18 cellular contexts compared by ENCODE assay signal in the genomic region with DNA sequence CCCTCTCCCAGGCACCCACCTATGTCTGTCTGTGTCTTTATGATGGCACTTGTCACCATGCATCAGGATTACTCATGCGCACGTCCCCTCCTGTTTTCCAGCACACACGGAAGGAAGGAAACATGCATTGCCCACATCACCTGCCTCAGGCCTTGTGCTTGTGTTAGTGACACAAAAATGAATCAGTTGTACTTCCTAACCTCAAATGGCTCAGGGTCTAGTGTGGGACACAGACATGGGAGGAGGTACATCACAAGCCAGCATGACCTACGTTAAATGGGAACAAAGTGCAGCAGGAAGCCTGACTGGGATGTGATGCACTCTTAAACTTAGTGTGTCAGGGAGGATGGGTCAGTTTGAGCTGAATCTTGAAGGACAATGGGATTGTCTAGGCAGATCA.
DNase-seq lines count a peak whose midpoint lies in the region; ATAC-seq and TF ChIP-seq lines count a peak whose summit lies in the region.
"Had no signal": no experiment of that assay in that cellular context is flagged by ENCODE, and none has a peak within 500 bp of the region (broad histone marks: within the 10 kb centered on the region; RNA-seq: fewer than 3 reads in every experiment).

No MANE protein-coding gene starts in this region.

- no peaks in the 10 kb centered on the region for H3K79me2 ChIP-seq in PC-3 (ENCODE audit: low read length)

- DNase-seq in Daoy (ENCODE audit: low read depth) (peak; percentile 12), PC-3 (peak; percentile 92), foreskin keratinocyte (peak in 1 of 2 donors; percentile 22), renal cortical epithelial cell (ENCODE audit: low read depth) (peak; percentile 24), DMS 273 treated with DMSO at 0.1 percent for 48 hours (lab: John Stamatoyannopoulos, UW) (no peak), mesothelial cell of epicardium (ENCODE audit: low spot score in 2 of 2, unreplicated experiment in 2 of 2) (no peak)
- DNase-seq: DMS79, GM23248, MV-4-11, NCI-H1105 treated with DMSO at 0.1 percent for 48 hours, NCI-H2081, NCI-H446, NCI-H526, Right ventricle myocardium superior had no signal

- H3K4me1 ChIP-seq in PC-3 (ENCODE audit: insufficient read depth, low read length) (peaks cover 50% of the 10 kb centered on the region), foreskin keratinocyte (peaks cover 11% of the 10 kb centered on the region)
- H3K4me1 ChIP-seq: HAP-1 had no signal

- H3K4me3 ChIP-seq in PC-3 (ENCODE audit: low read length) = no peak overlapping the region
- H3K4me3 ChIP-seq: GM23248, HAP-1 had no signal

- no peaks in the 10 kb centered on the region for H3K9me3 ChIP-seq in PC-3 (ENCODE audit: low read length)
- H3K9me3 ChIP-seq: BE2C, HAP-1 had no signal

- peaks cover 55% of the 10 kb centered on the region for H3K4me1 Mint-ChIP-seq in mesothelial cell of epicardium
- H3K4me1 Mint-ChIP-seq: IgD-negative memory B cell had no signal

- H3K36me3 ChIP-seq in PC-3 (ENCODE audit: low read depth, low read length) = no peaks in the 10 kb centered on the region
- H3K36me3 ChIP-seq: BE2C, HAP-1 had no signal

- no peaks in the 10 kb centered on the region for H3F3A ChIP-seq in PC-3 (ENCODE audit: low read length, unreplicated experiment)

- peaks cover 26% of the 10 kb centered on the region for H3K27me3 Mint-ChIP-seq in mesothelial cell of epicardium (ENCODE audit: low read depth)
- H3K27me3 Mint-ChIP-seq: IgD-negative memory B cell had no signal

- H3K27ac Mint-ChIP-seq in mesothelial cell of epicardium = no peak overlapping the region
- H3K27ac Mint-ChIP-seq: IgD-negative memory B cell had no signal

- H4K20me1 ChIP-seq in PC-3 (ENCODE audit: low read length) = no peaks in the 10 kb centered on the region

- H3K27me3 ChIP-seq in PC-3 (ENCODE audit: low read length) (no peaks in the 10 kb centered on the region), foreskin keratinocyte (no peaks in the 10 kb centered on the region)
- H3K27me3 ChIP-seq: BE2C had no signal

- POLR2A ChIA-PET in PC-3 (lab: Charles Lee; ENCODE audit: unreplicated experiment) = interaction anchor here (1.0 kb wide), 1 partner anchor 36 kb away, joined by 5 read pairs; no protein-coding TSS in a partner anchor

- H3K27ac ChIP-seq in PC-3 (ENCODE audit: low read length) = peak overlapping the region; percentile 94
- H3K27ac ChIP-seq in foreskin keratinocyte = no peak overlapping the region
- H3K27ac ChIP-seq: GM23248 had no signal

- H3K36me3 Mint-ChIP-seq in mesothelial cell of epicardium = no peaks in the 10 kb centered on the region
- H3K36me3 Mint-ChIP-seq: IgD-negative memory B cell had no signal

- no peak overlapping the region for H2AFZ ChIP-seq in PC-3 (ENCODE audit: low read length)
- H2AFZ ChIP-seq: GM23248 had no signal

- no TSS peak for BruUV-seq in PC-3 (replicated peaks; lab: Mats Ljungman, UMichigan)

- no peak overlapping the region for H3K4me3 Mint-ChIP-seq in mesothelial cell of epicardium
- H3K4me3 Mint-ChIP-seq: IgD-negative memory B cell had no signal

- CTCF ChIA-PET in PC-3 (lab: Charles Lee) = interaction anchor here (1.0 kb wide), 1 partner anchor 127 kb away, joined by 11 read pairs; the partner anchor contains the start of gene TRABD2B

- intact Hi-C loops in PC-3 (cut with micrococcal nuclease) = loop anchor here (1.0 kb wide), 2 partner anchors 24 to 57 kb away; no protein-coding TSS in a partner anchor

- peak; percentile 71 for ATAC-seq in PC-3
- peak; percentile 14 for ATAC-seq in foreskin keratinocyte
- no peak for ATAC-seq in GM21390 (IDR thresholded peaks at IDR 0.05; ENCODE audit: unreplicated experiment)

- no peak for TF ChIP-seq CTCF in PC-3 (conservative IDR thresholded peaks at IDR 0.05; ENCODE audit: low read depth, low read length)
- TF ChIP-seq CTCF in foreskin keratinocyte (conservative IDR thresholded peaks at IDR 0.05) = no peak
- TF ChIP-seq CTCF in mesothelial cell of epicardium (IDR thresholded peaks at IDR 0.05; ENCODE audit: unreplicated experiment) = no peak

- H3K9me2 ChIP-seq in PC-3 (replicated peaks; ENCODE audit: low read length) = no peaks in the 10 kb centered on the region

- H3K9ac ChIP-seq in PC-3 (ENCODE audit: low read length) = peak overlapping the region; percentile 66
- H3K9ac ChIP-seq: GM23248 had no signal

- H3K4me2 ChIP-seq in PC-3 (ENCODE audit: low read length) = peak overlapping the region; percentile 50; the same call in 1 of the 2 replicates

- peaks cover 5% of the 10 kb centered on the region for H3K9me3 Mint-ChIP-seq in mesothelial cell of epicardium

Comparison
In these comparisons a context has a peak if more than half of its experiments do, and no peak if none do; other contexts are left out.
1. DNase-seq: peak in Daoy (single experiment), PC-3 (single experiment) and renal cortical epithelial cell (single experiment); none in DMS 273 treated with DMSO at 0.1 percent for 48 hours (single experiment) and mesothelial cell of epicardium (0 of 2).